In the genomic region with DNA sequence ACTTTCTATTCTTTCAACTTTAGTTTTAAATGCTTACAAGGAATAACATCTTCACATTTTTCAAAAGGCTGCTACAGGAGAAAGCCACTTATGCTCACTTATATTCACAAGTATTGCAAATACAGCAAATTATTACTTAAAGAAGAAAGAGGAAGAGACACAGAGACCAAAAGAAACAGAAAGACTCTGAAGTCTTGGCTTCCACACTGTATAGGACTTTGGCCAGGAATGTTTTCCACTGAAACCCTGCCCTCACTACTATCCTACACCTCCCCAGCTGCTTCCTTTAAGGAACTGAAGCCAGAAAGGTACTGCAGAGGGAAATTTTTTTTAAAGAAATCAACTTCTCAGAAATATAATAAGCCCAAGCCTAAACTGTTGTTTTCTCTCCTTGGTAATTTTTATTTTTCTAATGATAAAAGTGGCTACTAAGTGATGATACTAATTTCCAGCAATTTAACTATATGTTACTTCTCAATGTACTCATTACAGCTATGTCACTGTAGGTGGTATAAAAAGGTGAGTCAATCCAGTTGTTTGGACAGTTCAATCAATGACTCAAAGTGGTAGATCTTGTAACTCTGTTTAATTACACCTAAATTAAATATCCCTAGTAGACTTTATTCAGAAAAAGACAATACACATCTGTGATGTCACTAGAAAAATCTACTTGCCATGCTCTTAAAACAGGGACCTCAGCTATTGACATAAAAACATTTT, we compare ENCODE assay signal across 21 cellular contexts.
"Had no signal": no experiment of that assay in that cellular context is flagged by ENCODE, and none has a peak within 500 bp of the region (broad histone marks: within the 10 kb centered on the region; RNA-seq: fewer than 3 reads in every experiment).

No MANE protein-coding gene starts in this region.

- ATAC-seq: effector memory CD8-positive, alpha-beta T cell; left lung; naive thymus-derived CD8-positive, alpha-beta T cell; sciatic nerve; stimulated activated memory B cell treated with anti-CD40 and anti-IgM and Interleukin-4, amounts not matched to agents 10 μg/mL and 1 μg/mL and 100 μg/mL, for 72 hours; stimulated activated naive CD8-positive, alpha-beta T cell treated with anti-CD3 and anti-CD28 coated beads, Interleukin-15, Interleukin-2, amounts not matched to agents 100 U/mL and 50 U/mL, for 24 hours had no signal

- H3K9me3 ChIP-seq: left lung, prostate gland, right atrium auricular region, testis, tibial artery had no signal

- H3K27ac ChIP-seq: left lung, prostate gland, right atrium auricular region, testis, tibial artery had no signal

- H3K36me3 ChIP-seq: left lung, prostate gland, right atrium auricular region, tibial artery had no signal

- H3K4me1 ChIP-seq: left lung, prostate gland, right atrium auricular region, testis, tibial artery had no signal

- H3K4me3 ChIP-seq: left lung, prostate gland, right atrium auricular region, testis, tibial artery had no signal

- DNase-seq: cortex of kidney; effector memory CD8-positive, alpha-beta T cell; left lung; mesenchymal stem cell; naive thymus-derived CD8-positive, alpha-beta T cell; nephron progenitor cell; nucleus accumbens; stimulated activated CD4-positive, alpha-beta T cell treated with anti-CD3 and anti-CD28 coated beads, Interleukin-2, amount 100 ng/mL, for 24 hours; stimulated activated CD4-positive, alpha-beta T cell treated with anti-CD3 and anti-CD28 coated beads, Interleukin-4, amount 100 ng/mL, for 4 hours; stimulated activated naive CD8-positive, alpha-beta T cell treated with anti-CD3 and anti-CD28 coated beads, Interleukin-15, Interleukin-2, amounts not matched to agents 100 U/mL and 50 U/mL, for 24 hours; substantia nigra; testis; tibial artery had no signal

- H3K27me3 ChIP-seq: left lung, right atrium auricular region, testis, tibial artery had no signal

- FAIRE-seq: endometrium, frontal cortex, keratinocyte, urothelium cell line had no signal
